ENCODE assay signal across 8 cellular contexts in genomic region chr6:113858605-113859348, GRCh38. TPM values are rescaled to one million over a fixed set of nuclear protein-coding genes. Genes with fewer than 3 reads are reported as not detected.
A peak's percentile ranks its signal among the peaks of the same experiment; 100 is the strongest.
DNase-seq lines count a peak whose midpoint lies in the region; ATAC-seq and TF ChIP-seq lines count a peak whose summit lies in the region.

No MANE protein-coding gene starts in this region.

- no peaks in the 10 kb centered on the region for H3K27me3 ChIP-seq in KMS-11 (ENCODE audit: insufficient read depth, low read depth)
- no peaks in the 10 kb centered on the region for H3K27me3 ChIP-seq in neural cell (ENCODE audit: insufficient read depth, low read depth, low read length)
- H3K27me3 ChIP-seq in stomach = no peaks in the 10 kb centered on the region

- H3K9me2 ChIP-seq in neural cell (ENCODE audit: insufficient read depth, low read length) = no peaks in the 10 kb centered on the region

- peak; percentile 96 for DNase-seq in Daoy (ENCODE audit: low read depth)
- DNase-seq in RPMI8226 = peak; percentile 82
- peak; percentile 90 for DNase-seq in activated effector memory CD4-positive, alpha-beta T cell treated with anti-CD3 and anti-CD28 coated beads, Interleukin-2, amount 50 U/mL, for 16 hours
- peak; percentile 82 for DNase-seq in fibroblast of the conjunctiva (ENCODE audit: low read depth)
- peak; percentile 92 for DNase-seq in stomach

- H2AFZ ChIP-seq in KMS-11 (ENCODE audit: low read depth) (peak overlapping the region; percentile 68), neural cell (ENCODE audit: low read depth, low read length) (no peak overlapping the region)

- TF ChIP-seq CTCF in KMS-11 (conservative IDR thresholded peaks at IDR 0.05; ENCODE audit: low read depth, low read length) (peak; percentile 70), neural cell (IDR thresholded peaks at IDR 0.05; ENCODE audit: poor library complexity, severe bottlenecking) (peak; percentile 98), stomach (IDR thresholded peaks at IDR 0.05) (peak in 5 of 7 experiments; percentile 62 to 99 (median 93))

- no peaks in the 10 kb centered on the region for H3K36me3 ChIP-seq in KMS-11 (ENCODE audit: insufficient read depth)
- peaks cover 4% of the 10 kb centered on the region for H3K36me3 ChIP-seq in neural cell (ENCODE audit: insufficient read depth, low read length)
- H3K36me3 ChIP-seq in stomach = no peaks in the 10 kb centered on the region

- peaks cover 9% of the 10 kb centered on the region for H3F3A ChIP-seq in neural cell (ENCODE audit: insufficient read depth, low read length, poor library complexity, severe bottlenecking)

- peak in 1 of 4 donors; percentile 60 for TF ChIP-seq POLR2A in stomach (IDR thresholded peaks at IDR 0.05)

- TF ChIP-seq RAD21 in neural cell (conservative IDR thresholded peaks at IDR 0.05) = peak; percentile 98

- H3K4me2 ChIP-seq in KMS-11 (peak overlapping the region; percentile 69), neural cell (ENCODE audit: low read length) (peak overlapping the region; percentile 34)

- peak overlapping the region; percentile 43; the same call in 1 of the 2 replicates for H3K9ac ChIP-seq in KMS-11
- H3K9ac ChIP-seq in neural cell (ENCODE audit: low read length) = peak overlapping the region; percentile 100

- H4K20me1 ChIP-seq in KMS-11 (ENCODE audit: insufficient read depth) (no peaks in the 10 kb centered on the region), neural cell (ENCODE audit: insufficient read depth) (peaks cover 26% of the 10 kb centered on the region)

- H3K4me1 ChIP-seq in KMS-11 (ENCODE audit: low read depth, poor library complexity, severe bottlenecking) = no peaks in the 10 kb centered on the region
- peaks cover 4 to 51% (median 33%) of the 10 kb centered on the region in 4 donors for H3K4me1 ChIP-seq in stomach

- H3K9me3 ChIP-seq in neural cell (ENCODE audit: low read length) (no peaks in the 10 kb centered on the region), stomach (no peaks in the 10 kb centered on the region)

- peak; percentile 80 for ATAC-seq in GM21737 (IDR thresholded peaks at IDR 0.05; ENCODE audit: unreplicated experiment)

- no peaks in the 10 kb centered on the region for H3K79me2 ChIP-seq in KMS-11 (ENCODE audit: insufficient read depth, low read depth)
- peaks cover 67% of the 10 kb centered on the region for H3K79me2 ChIP-seq in neural cell (replicated peaks; ENCODE audit: insufficient read depth, low read length)

- no peak overlapping the region for H3K4me3 ChIP-seq in KMS-11 (IDR thresholded peaks at IDR 0.05; ENCODE audit: insufficient read depth, low read depth, low read length)
- peak overlapping the region; percentile 85 for H3K4me3 ChIP-seq in neural cell (ENCODE audit: low read length)
- peak overlapping the region; percentile 57 to 86 (median 72) for H3K4me3 ChIP-seq in stomach

- 0 to 1% (median 0%) methylated on average over 34 to 59 of the region's 59 CpGs for WGBS in stomach, 5 donors

- peak; percentile 76 for TF ChIP-seq EP300 in neural cell (conservative IDR thresholded peaks at IDR 0.05; ENCODE audit: poor library complexity, severe bottlenecking)
- TF ChIP-seq EP300 in stomach (IDR thresholded peaks at IDR 0.05) = no peak

- intact Hi-C loops in stomach (cut with DNase I; ENCODE audit: low total_unique reads) = no loop called here

- H3K27ac ChIP-seq in KMS-11 (peak overlapping the region; percentile 27; the same call in 1 of the 2 replicates), neural cell (ENCODE audit: low read length) (peak overlapping the region; percentile 100), stomach (peak overlapping the region; percentile 91 to 99 (median 98))

TF ChIP-seq in neural cell, 6 proteins besides CTCF, POLR2A, EP300 and RAD21:
- TF ChIP-seq EZH2 (IDR thresholded peaks at IDR 0.05; ENCODE audit: borderline replicate concordance, insufficient read depth, low read length, poor library complexity, severe bottlenecking) (no peak), SMC3 (conservative IDR thresholded peaks at IDR 0.05; ENCODE audit: poor library complexity) (peak; percentile 93), TAF1 (IDR thresholded peaks at IDR 0.05; ENCODE audit: low read depth) (peak; percentile 89), POLR2AphosphoS5 (IDR thresholded peaks at IDR 0.05) (peak; percentile 84), REST (IDR thresholded peaks at IDR 0.05; ENCODE audit: borderline replicate concordance) (peak; percentile 93), MXI1 (conservative IDR thresholded peaks at IDR 0.05; ENCODE audit: poor library complexity, severe bottlenecking) (peak; percentile 76)

RNA-seq across cellular contexts. Expression of gene MARCKS, which starts 1.6 kb away (rescaled TPM):
- 215 and 246 TPM in 2 replicates for total RNA-seq in Daoy (2014; rRNA removed; shearing (Covaris generic))
- 299 and 369 TPM in 2 replicates for polyA plus RNA-seq in neural cell
- polyA minus RNA-seq in neural cell = 309 and 342 TPM in 2 replicates
- 100 to 1,000 TPM in 1 of 5 donors, 10 to 100 TPM in 4; 19.8 to 594 (median 76.0) TPM for total RNA-seq in stomach
- polyA plus RNA-seq in stomach = 10 to 100 TPM; 19.9 to 54.2 (median 28.5) TPM

Comparison
In these comparisons a context has a peak if more than half of its experiments do, and no peak if none do; other contexts are left out.
1. H3K27ac ChIP-seq: peak in every context shown above with its lines; median percentile 100 in neural cell; 98 in stomach; 27 in KMS-11.